Comparison of ENCODE assay signal across 8 cellular contexts in genomic region chr5:50416637-50417036, GRCh38. TPM values are rescaled to one million over a fixed set of nuclear protein-coding genes. Genes with fewer than 3 reads are reported as not detected.
DNase-seq lines count a peak whose midpoint lies in the region; ATAC-seq and TF ChIP-seq lines count a peak whose summit lies in the region.
"Not testable (repeated sequence)": the region's sequence is repeated elsewhere in the genome, so short reads cannot be mapped to it uniquely, and the experiment has no call there.
"Had no signal": no experiment of that assay in that cellular context is flagged by ENCODE, and none has a peak within 500 bp of the region (broad histone marks: within the 10 kb centered on the region; RNA-seq: fewer than 3 reads in every experiment).

No MANE protein-coding gene starts in this region.

- peak overlapping the region; percentile 51 for H3K4me3 ChIP-seq in CD4-positive, CD25-positive, alpha-beta regulatory T cell (ENCODE audit: low read depth, low read length)
- not testable (repeated sequence) for H3K4me3 ChIP-seq in MM.1S (ENCODE audit: low read length); naive thymus-derived CD4-positive, alpha-beta T cell (ENCODE audit: low read length)

- not testable (repeated sequence) for H4K20me1 ChIP-seq in MM.1S (ENCODE audit: insufficient read depth, low read length)

- H3K27me3 ChIP-seq in CD4-positive, CD25-positive, alpha-beta regulatory T cell (ENCODE audit: control insufficient read depth, insufficient read depth, low read length); MM.1S (replicated peaks; ENCODE audit: insufficient read depth, low read length); naive thymus-derived CD4-positive, alpha-beta T cell (ENCODE audit: control insufficient read depth in 2 of 2, insufficient read depth in 2 of 2, low read length in 2 of 2): not testable (repeated sequence)

- peaks cover 43% of the 10 kb centered on the region for H3K4me1 ChIP-seq in CD4-positive, CD25-positive, alpha-beta regulatory T cell (ENCODE audit: control insufficient read depth, insufficient read depth, low read length, poor library complexity, severe bottlenecking)
- peaks cover 17% of the 10 kb centered on the region for H3K4me1 ChIP-seq in MM.1S (ENCODE audit: low read length)
- peaks cover 32 to 40% of the 10 kb centered on the region in 2 donors for H3K4me1 ChIP-seq in naive thymus-derived CD4-positive, alpha-beta T cell (ENCODE audit: control insufficient read depth in 2 of 2, insufficient read depth in 2 of 2, low read length in 2 of 2)

- peaks cover 61 to 88% (median 74%) of the 10 kb centered on the region in 4 donors for H3K4me1 Mint-ChIP-seq in CD4-positive, CD25-positive, alpha-beta regulatory T cell
- H3K4me1 Mint-ChIP-seq in activated B cell treated with CpG ODN at 0.5 μM for 24 hours, result peaks cover 66% of the 10 kb centered on the region
- H3K4me1 Mint-ChIP-seq in activated T-cell treated with anti-CD3 and anti-CD28 coated beads, Interleukin-2, amount 50 U/mL, for 4 hours (ENCODE audit: low read depth), result peaks cover 76% of the 10 kb centered on the region
- H3K4me1 Mint-ChIP-seq in activated naive CD8-positive, alpha-beta T cell treated with anti-CD3 and anti-CD28 coated beads, Interleukin-2, amount 10 ng/mL, durations not matched to agents 7 days and 5 days, result peaks cover 37% of the 10 kb centered on the region
- H3K4me1 Mint-ChIP-seq in naive thymus-derived CD4-positive, alpha-beta T cell, result peaks cover 44 to 92% (median 86%) of the 10 kb centered on the region in 7 donors

- H3K9me3 ChIP-seq in CD4-positive, CD25-positive, alpha-beta regulatory T cell (ENCODE audit: control insufficient read depth in 2 of 2, low read length in 2 of 2); MM.1S (replicated peaks; ENCODE audit: insufficient read depth, low read length); naive thymus-derived CD4-positive, alpha-beta T cell (ENCODE audit: control insufficient read depth in 2 of 3, low read length in 3 of 3): not testable (repeated sequence)

- H3K9me3 Mint-ChIP-seq in CD4-positive, CD25-positive, alpha-beta regulatory T cell; activated B cell treated with CpG ODN at 0.5 μM for 24 hours; activated T-cell treated with anti-CD3 and anti-CD28 coated beads, Interleukin-2, amount 50 U/mL, for 4 hours; activated naive CD8-positive, alpha-beta T cell treated with anti-CD3 and anti-CD28 coated beads, Interleukin-2, amount 10 ng/mL, durations not matched to agents 7 days and 5 days: not testable (repeated sequence)
- peaks cover 0 to 15% (median 7%) of the 10 kb centered on the region in 11 donors for H3K9me3 Mint-ChIP-seq in naive thymus-derived CD4-positive, alpha-beta T cell

- TF ChIP-seq CTCF in MM.1S (IDR thresholded peaks at IDR 0.05; ENCODE audit: low read length); activated B cell treated with CpG ODN at 0.5 μM for 24 hours (IDR thresholded peaks at IDR 0.05): not testable (repeated sequence)

- peaks cover 39% of the 10 kb centered on the region for H3K79me2 ChIP-seq in MM.1S (ENCODE audit: low read length)

- H3K4me2 ChIP-seq in MM.1S (ENCODE audit: low read depth, low read length), result peak overlapping the region; percentile 21; the same call in 1 of the 2 replicates

- not testable (repeated sequence) for ATAC-seq in CD4-positive, CD25-positive, alpha-beta regulatory T cell (ENCODE audit: low read depth in 2 of 2); activated naive CD8-positive, alpha-beta T cell treated with anti-CD3 and anti-CD28 coated beads, Interleukin-2, amount 10 ng/mL, durations not matched to agents 7 days and 5 days (ENCODE audit: low read depth)
- ATAC-seq in GM19395 (IDR thresholded peaks at IDR 0.05; ENCODE audit: unreplicated experiment) (peak; percentile 12), activated B cell treated with CpG ODN at 0.5 μM for 24 hours (ENCODE audit: low read depth) (peak; percentile 26)
- ATAC-seq in activated T-cell treated with anti-CD3 and anti-CD28 coated beads, Interleukin-2, amount 50 U/mL, for 4 hours, result peak in 1 of 2 donors; percentile 25
- ATAC-seq in naive thymus-derived CD4-positive, alpha-beta T cell, result peak; percentile 33

- not testable (repeated sequence) for H2AFZ ChIP-seq in MM.1S (ENCODE audit: low read length)

- H3K9ac ChIP-seq in MM.1S (ENCODE audit: low read length), result not testable (repeated sequence)

- H3K27ac ChIP-seq in CD4-positive, CD25-positive, alpha-beta regulatory T cell (ENCODE audit: insufficient read depth, low read length, poor library complexity, severe bottlenecking), result peak overlapping the region; percentile 74
- H3K27ac ChIP-seq in MM.1S (ENCODE audit: low read length), result peak overlapping the region; percentile 11; the same call in 1 of the 2 replicates
- peak overlapping the region; percentile 65 for H3K27ac ChIP-seq in naive thymus-derived CD4-positive, alpha-beta T cell (ENCODE audit: low read depth, low read length)

- H3F3A ChIP-seq in MM.1S (ENCODE audit: insufficient read depth, low read length), result peaks cover 10% of the 10 kb centered on the region; the same call in 1 of the 2 replicates

- not testable (repeated sequence) for DNase-seq in CD4-positive, CD25-positive, alpha-beta regulatory T cell; MM.1S; activated B cell treated with CpG ODN at 0.5 μM for 24 hours; activated T-cell treated with anti-CD3 and anti-CD28 coated beads, Interleukin-2, amount 50 U/mL, for 4 hours; activated naive CD8-positive, alpha-beta T cell treated with anti-CD3 and anti-CD28 coated beads, Interleukin-2, amount 10 ng/mL, durations not matched to agents 7 days and 5 days
- DNase-seq in naive thymus-derived CD4-positive, alpha-beta T cell, result peak in 1 of 9 donors; percentile 33

- POLR2A ChIA-PET in activated B cell treated with CpG ODN at 0.5 μM for 24 hours (lab: Charles Lee), result interaction anchor here (1.4 kb wide), 1 partner anchor 25 kb away, joined by 3 read pairs; no protein-coding TSS in a partner anchor
- POLR2A ChIA-PET in activated naive CD8-positive, alpha-beta T cell treated with anti-CD3 and anti-CD28 coated beads, Interleukin-2, amount 10 ng/mL, durations not matched to agents 7 days and 5 days (lab: Charles Lee), result interaction anchor here (0.5 kb wide), 1 partner anchor 10 kb away, joined by 4 read pairs; no protein-coding TSS in a partner anchor
- POLR2A ChIA-PET in naive thymus-derived CD4-positive, alpha-beta T cell (lab: Charles Lee), result not testable (repeated sequence)

- intact Hi-C loops in activated B cell treated with CpG ODN at 0.5 μM for 24 hours (cut with micrococcal nuclease), result loop anchor here (1.0 to 5.0 kb wide), 2 partner anchors 25 to 336 kb away; partner anchors contain the start of gene EMB
- intact Hi-C loops in naive thymus-derived CD4-positive, alpha-beta T cell (cut with micrococcal nuclease), result loop anchor here (1.0 to 10.0 kb wide), 7 partner anchors 14 to 251 kb away; partner anchors contain the start of gene PARP8 (in 2 of the 2)

- H3K36me3 ChIP-seq in CD4-positive, CD25-positive, alpha-beta regulatory T cell (ENCODE audit: control insufficient read depth, insufficient read depth, low read length); MM.1S (replicated peaks; ENCODE audit: insufficient read depth, low read length); naive thymus-derived CD4-positive, alpha-beta T cell (ENCODE audit: control insufficient read depth in 2 of 3, insufficient read depth in 3 of 3, low read length in 3 of 3): not testable (repeated sequence)

- H3K27ac Mint-ChIP-seq in CD4-positive, CD25-positive, alpha-beta regulatory T cell, result peak overlapping the region; percentile 90 to 95 (median 90)
- peak overlapping the region; percentile 75 for H3K27ac Mint-ChIP-seq in activated B cell treated with CpG ODN at 0.5 μM for 24 hours
- peak overlapping the region; percentile 54 for H3K27ac Mint-ChIP-seq in activated naive CD8-positive, alpha-beta T cell treated with anti-CD3 and anti-CD28 coated beads, Interleukin-2, amount 10 ng/mL, durations not matched to agents 7 days and 5 days
- H3K27ac Mint-ChIP-seq in naive thymus-derived CD4-positive, alpha-beta T cell, result peak overlapping the region; percentile 68 to 96 (median 92)

- peaks cover 26% of the 10 kb centered on the region for H3K36me3 Mint-ChIP-seq in CD4-positive, CD25-positive, alpha-beta regulatory T cell
- H3K36me3 Mint-ChIP-seq in activated B cell treated with CpG ODN at 0.5 μM for 24 hours (ENCODE audit: low read depth), result peaks cover 16% of the 10 kb centered on the region
- H3K36me3 Mint-ChIP-seq in activated T-cell treated with anti-CD3 and anti-CD28 coated beads, Interleukin-2, amount 50 U/mL, for 4 hours (ENCODE audit: insufficient read depth), result peaks cover 16% of the 10 kb centered on the region
- peaks cover 52% of the 10 kb centered on the region for H3K36me3 Mint-ChIP-seq in activated naive CD8-positive, alpha-beta T cell treated with anti-CD3 and anti-CD28 coated beads, Interleukin-2, amount 10 ng/mL, durations not matched to agents 7 days and 5 days
- peaks cover 12 to 44% (median 30%) of the 10 kb centered on the region in 5 donors for H3K36me3 Mint-ChIP-seq in naive thymus-derived CD4-positive, alpha-beta T cell

- not testable (repeated sequence) for H3K9me2 ChIP-seq in MM.1S (replicated peaks; ENCODE audit: insufficient read depth, low read length)

- peak overlapping the region; percentile 50 to 70 (median 56) for H3K4me3 Mint-ChIP-seq in CD4-positive, CD25-positive, alpha-beta regulatory T cell
- H3K4me3 Mint-ChIP-seq in activated B cell treated with CpG ODN at 0.5 μM for 24 hours, result peak overlapping the region; percentile 32
- H3K4me3 Mint-ChIP-seq in activated T-cell treated with anti-CD3 and anti-CD28 coated beads, Interleukin-2, amount 50 U/mL, for 4 hours, result peak overlapping the region; percentile 4
- H3K4me3 Mint-ChIP-seq in activated naive CD8-positive, alpha-beta T cell treated with anti-CD3 and anti-CD28 coated beads, Interleukin-2, amount 10 ng/mL, durations not matched to agents 7 days and 5 days, result peak overlapping the region; percentile 12
- H3K4me3 Mint-ChIP-seq in naive thymus-derived CD4-positive, alpha-beta T cell, result peak overlapping the region; percentile 33 to 69 (median 56)

- H3K27me3 Mint-ChIP-seq in CD4-positive, CD25-positive, alpha-beta regulatory T cell; activated B cell treated with CpG ODN at 0.5 μM for 24 hours; activated T-cell treated with anti-CD3 and anti-CD28 coated beads, Interleukin-2, amount 50 U/mL, for 4 hours (ENCODE audit: low read depth); activated naive CD8-positive, alpha-beta T cell treated with anti-CD3 and anti-CD28 coated beads, Interleukin-2, amount 10 ng/mL, durations not matched to agents 7 days and 5 days; naive thymus-derived CD4-positive, alpha-beta T cell: not testable (repeated sequence)

- CTCF ChIA-PET in activated B cell treated with CpG ODN at 0.5 μM for 24 hours (lab: Charles Lee), result not testable (repeated sequence)
- CTCF ChIA-PET in naive thymus-derived CD4-positive, alpha-beta T cell (lab: Charles Lee), result interaction anchor here (0.6 kb wide), 1 partner anchor 291 kb away, joined by 4 read pairs; no protein-coding TSS in a partner anchor

RNA-seq across cellular contexts. Expression of gene EMB, which starts 24.5 kb away (rescaled TPM):
- 195 TPM for total RNA-seq in CD4-positive, CD25-positive, alpha-beta regulatory T cell
- polyA plus RNA-seq in CD4-positive, CD25-positive, alpha-beta regulatory T cell, result 100 to 1,000 TPM; 130 to 304 (median 229) TPM
- 70.2 and 72.1 TPM in 2 replicates for total RNA-seq in activated B cell treated with CpG ODN at 0.5 μM for 24 hours
- 10 to 100 TPM; 42.1 to 61.6 (median 57.2) TPM for total RNA-seq in activated T-cell treated with anti-CD3 and anti-CD28 coated beads, Interleukin-2, amount 50 U/mL, for 4 hours
- 100 to 1,000 TPM; 188 to 203 TPM for total RNA-seq in activated naive CD8-positive, alpha-beta T cell treated with anti-CD3 and anti-CD28 coated beads, Interleukin-2, amount 10 ng/mL, durations not matched to agents 7 days and 5 days
- 100 to 1,000 TPM; 124 to 169 (median 159) TPM for total RNA-seq in naive thymus-derived CD4-positive, alpha-beta T cell
- 100 to 1,000 TPM; 105 to 204 TPM for polyA plus RNA-seq in naive thymus-derived CD4-positive, alpha-beta T cell
- total RNA-seq: HepG2 had no signal

Comparison
In these comparisons a context has a peak if more than half of its experiments do, and no peak if none do; other contexts are left out.
1. H3K27ac ChIP-seq: peak in every context shown above with its lines; median percentile 74 in CD4-positive, CD25-positive, alpha-beta regulatory T cell; 65 in naive thymus-derived CD4-positive, alpha-beta T cell; 11 in MM.1S.
2. H3K4me3 Mint-ChIP-seq: peak in every context shown above with its lines; median percentile 56 in CD4-positive, CD25-positive, alpha-beta regulatory T cell; 56 in naive thymus-derived CD4-positive, alpha-beta T cell; 32 in activated B cell treated with CpG ODN at 0.5 μM for 24 hours; 12 in activated naive CD8-positive, alpha-beta T cell treated with anti-CD3 and anti-CD28 coated beads, Interleukin-2, amount 10 ng/mL, durations not matched to agents 7 days and 5 days; 4 in activated T-cell treated with anti-CD3 and anti-CD28 coated beads, Interleukin-2, amount 50 U/mL, for 4 hours.